In the genomic region with DNA sequence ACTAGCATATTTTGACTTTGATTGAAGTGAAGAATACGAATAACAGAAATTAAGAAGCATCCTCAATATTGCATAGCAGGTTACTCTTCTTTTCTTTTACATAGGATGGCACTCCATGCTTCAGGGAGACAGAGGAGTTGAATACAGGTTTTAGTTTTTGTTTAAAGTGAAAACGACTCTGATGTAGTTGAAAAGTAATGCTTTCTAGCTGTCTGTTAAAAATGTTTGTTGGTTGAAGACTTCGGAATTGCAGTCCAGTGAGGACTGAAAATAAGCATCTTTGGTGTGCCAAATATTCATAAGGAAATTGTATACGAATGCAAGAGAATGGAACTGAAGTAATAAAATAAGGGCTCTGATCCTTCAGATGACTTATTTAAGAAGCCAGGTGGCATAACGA, we compare ENCODE assay signal across 8 cellular contexts. TPM values are rescaled to one million over a fixed set of nuclear protein-coding genes. Genes with fewer than 3 reads are reported as not detected.
DNase-seq lines count a peak whose midpoint lies in the region; ATAC-seq, FAIRE-seq and TF ChIP-seq lines count a peak whose summit lies in the region.

No MANE protein-coding gene starts in this region.

- no peak overlapping the region for H3K27ac ChIP-seq in SK-N-MC
- no peak overlapping the region for H3K27ac ChIP-seq in sigmoid colon

- DNase-seq in GM12865 (ENCODE audit: low read depth) (no peak), SK-N-MC (ENCODE audit: low read depth, low spot score) (no peak), fibroblast of mammary gland (ENCODE audit: low read depth) (no peak), sigmoid colon (no peak), HTR-8/SVneo (ENCODE audit: insufficient read length, low spot score) (no peak), RPMI8226 (no peak)

- TF ChIP-seq EP300 in sigmoid colon (IDR thresholded peaks at IDR 0.05), result no peak

- H3K27me3 ChIP-seq in sigmoid colon, result peaks cover 5 to 52% (median 35%) of the 10 kb centered on the region in 3 donors

- no peak for FAIRE-seq in HTR-8/SVneo (lab: Jason Lieb, UNC)

- WGBS in sigmoid colon, 2 donors, result 6 to 18% methylated on average over 5 of the region's 5 CpGs

- H3K4me1 ChIP-seq in sigmoid colon, result peaks cover 0 to 22% (median 18%) of the 10 kb centered on the region in 4 donors

- no peak for TF ChIP-seq CTCF in GM12865 (IDR thresholded peaks at IDR 0.05; ENCODE audit: insufficient read depth, low read depth, low read length, missing control alignments)
- TF ChIP-seq CTCF in fibroblast of mammary gland (conservative IDR thresholded peaks at IDR 0.05; ENCODE audit: control insufficient read depth, insufficient read depth, low read depth, low read length), result no peak
- no peak for TF ChIP-seq CTCF in sigmoid colon (IDR thresholded peaks at IDR 0.05)

- no peak for TF ChIP-seq POLR2A in sigmoid colon (IDR thresholded peaks at IDR 0.05)

- intact Hi-C loops in sigmoid colon (cut with DNase I), result no loop called here

- peak overlapping the region; percentile 65 for H3K9ac ChIP-seq in SK-N-MC (ENCODE audit: insufficient read length)

- ATAC-seq in GM21723 (IDR thresholded peaks at IDR 0.05; ENCODE audit: unreplicated experiment) (no peak), HG02840 (IDR thresholded peaks at IDR 0.05; ENCODE audit: low FRiP score, unreplicated experiment) (no peak)

- no peaks in the 10 kb centered on the region for H3K9me3 ChIP-seq in SK-N-MC (ENCODE audit: low read depth, low read length)
- H3K9me3 ChIP-seq in sigmoid colon, result no peaks in the 10 kb centered on the region

- H3K36me3 ChIP-seq in SK-N-MC (ENCODE audit: insufficient read depth, low read length) (no peaks in the 10 kb centered on the region), sigmoid colon (no peaks in the 10 kb centered on the region)

- peak overlapping the region; percentile 80 for H3K4me3 ChIP-seq in GM12865 (ENCODE audit: low read depth, low read length)
- H3K4me3 ChIP-seq in SK-N-MC, result peak overlapping the region; percentile 94
- peak overlapping the region; percentile 35 for H3K4me3 ChIP-seq in fibroblast of mammary gland (ENCODE audit: control insufficient read depth, low read depth, low read length)
- peak overlapping the region in 3 of 4 donors; percentile 53 to 62 (median 61) for H3K4me3 ChIP-seq in sigmoid colon

RNA-seq across cellular contexts. Expression of a gene that starts 0.6 kb away (rescaled TPM):
- total RNA-seq in sigmoid colon, result under 1 TPM; 0.36 to 0.99 (median 0.89) TPM
- 1 to 10 TPM in 1 of 3 donors, under 1 TPM in 2; under 0.01 to 1.2 (median 0.23) TPM for polyA plus RNA-seq in sigmoid colon

Comparison
In these comparisons a context has a peak if more than half of its experiments do, and no peak if none do; other contexts are left out.
1. H3K4me3 ChIP-seq: peak in every context shown above with its lines; median percentile 94 in SK-N-MC; 80 in GM12865; 61 in sigmoid colon; 35 in fibroblast of mammary gland.